In genomic region chr20:2470432-2471193, GRCh38 we compare ENCODE assay signal across 8 cellular contexts. TPM values are rescaled to one million over a fixed set of nuclear protein-coding genes. Genes with fewer than 3 reads are reported as not detected.
DNase-seq lines count a peak whose midpoint lies in the region; ATAC-seq and TF ChIP-seq lines count a peak whose summit lies in the region.

SNRPB (minus strand) TSS chr20:2470789; CDS start chr20:2470690, 99 bp downstream.

- peaks cover 5 to 8% of the 10 kb centered on the region in 2 donors for H3K9me3 Mint-ChIP-seq in activated naive CD4-positive, alpha-beta T cell treated with anti-CD3 and anti-CD28 coated beads, Interleukin-2, amount 50 U/mL, for 72 hours

- peaks cover 49 to 64% of the 10 kb centered on the region in 2 donors for H3K36me3 Mint-ChIP-seq in activated naive CD4-positive, alpha-beta T cell treated with anti-CD3 and anti-CD28 coated beads, Interleukin-2, amount 50 U/mL, for 72 hours

- TF ChIP-seq CTCF in omental fat pad (IDR thresholded peaks at IDR 0.05) (no peak), testis (IDR thresholded peaks at IDR 0.05) (peak in 1 of 3 experiments; percentile 14)

- 0% methylated on average over 18 to 52 of the region's 52 CpGs for WGBS in testis, 2 donors

- H3K4me1 ChIP-seq in testis = peaks cover 13% of the 10 kb centered on the region

- H3K9me3 ChIP-seq in testis = no peaks in the 10 kb centered on the region

- H3K36me3 ChIP-seq in testis (ENCODE audit: low read depth, missing control alignments) = no peaks in the 10 kb centered on the region

- DNase-seq in NCI-H1092 treated with DMSO at 0.1 percent for 48 hours (lab: John Stamatoyannopoulos, UW) (peak; percentile 99), SKM-1 (lab: John Stamatoyannopoulos, UW; ENCODE audit: unreplicated experiment) (peak; percentile 84), glomerular visceral epithelial cell (ENCODE audit: extremely low spot score) (peak; percentile 100), omental fat pad (ENCODE audit: low spot score) (peak; percentile 81), testis (peak; percentile 98)
- DNase-seq in activated naive CD4-positive, alpha-beta T cell treated with anti-CD3 and anti-CD28 coated beads, Interleukin-2, amount 50 U/mL, for 72 hours (ENCODE audit: low spot score in 2 of 2) = peak; percentile 93 to 98

- intact Hi-C loops in testis (cut with DNase I; ENCODE audit: low total_unique reads) = no loop called here

- H3K27me3 ChIP-seq in testis = no peaks in the 10 kb centered on the region

- TF ChIP-seq POLR2A in testis (IDR thresholded peaks at IDR 0.05) = peak; percentile 93

- ATAC-seq in HG02610 (IDR thresholded peaks at IDR 0.05; ENCODE audit: unreplicated experiment) (peak; percentile 98), omental fat pad (ENCODE audit: low FRiP score) (peak; percentile 98)
- ATAC-seq in activated naive CD4-positive, alpha-beta T cell treated with anti-CD3 and anti-CD28 coated beads, Interleukin-2, amount 50 U/mL, for 72 hours = peak; percentile 96 to 98

- H3K27ac ChIP-seq in testis = peak within 1 kb of the TSS; percentile 90 to 93

- H3K27ac Mint-ChIP-seq in activated naive CD4-positive, alpha-beta T cell treated with anti-CD3 and anti-CD28 coated beads, Interleukin-2, amount 50 U/mL, for 72 hours = peak within 1 kb of the TSS; percentile 100

- H3K4me3 ChIP-seq in GM08714 (ENCODE audit: low read length) (peak within 1 kb of the TSS; percentile 87), testis (peak within 1 kb of the TSS; percentile 69 to 94)

RNA-seq across cellular contexts. Expression of gene SNRPB, which starts in this region (rescaled TPM):
- 100 to 1,000 TPM; 384 to 461 TPM for total RNA-seq in activated naive CD4-positive, alpha-beta T cell treated with anti-CD3 and anti-CD28 coated beads, Interleukin-2, amount 50 U/mL, for 72 hours
- total RNA-seq in omental fat pad (100 to 1,000 TPM; 119 to 267 (median 170) TPM), testis (100 to 1,000 TPM; 140 to 207 TPM)
- 171 TPM for polyA plus RNA-seq in testis (ENCODE audit: insufficient read depth, low read depth, low replicate concordance)

Comparison
In these comparisons a context has a peak if more than half of its experiments do, and no peak if none do; other contexts are left out.
1. Peak in every context shown above with its lines: DNase-seq, ATAC-seq, H3K4me3 ChIP-seq and H3K27ac ChIP-seq.